8 cellular contexts compared by ENCODE assay signal in genomic region chr1:22053861-22054770, GRCh38. TPM values are rescaled to one million over a fixed set of nuclear protein-coding genes. Genes with fewer than 3 reads are reported as not detected.
DNase-seq lines count a peak whose midpoint lies in the region; ATAC-seq and TF ChIP-seq lines count a peak whose summit lies in the region.

No MANE protein-coding gene starts in this region.

- H3K79me2 ChIP-seq in GM23248 (ENCODE audit: insufficient read depth) (peaks cover 61% of the 10 kb centered on the region), PC-3 (ENCODE audit: low read length) (peaks cover 62% of the 10 kb centered on the region)

- ATAC-seq in PC-3 (no peak), HG02840 (IDR thresholded peaks at IDR 0.05; ENCODE audit: low FRiP score, unreplicated experiment) (no peak), GM21737 (IDR thresholded peaks at IDR 0.05; ENCODE audit: unreplicated experiment) (no peak)

- TF ChIP-seq POLR2A in prostate gland (IDR thresholded peaks at IDR 0.05), result no peak

- CTCF ChIA-PET in PC-3 (lab: Charles Lee), result no interaction called here

- no peaks in the 10 kb centered on the region for H3K9me3 ChIP-seq in GM23248 (ENCODE audit: low read depth)
- H3K9me3 ChIP-seq in PC-3 (ENCODE audit: low read length), result no peaks in the 10 kb centered on the region
- no peaks in the 10 kb centered on the region for H3K9me3 ChIP-seq in prostate gland

- H3K4me2 ChIP-seq in GM23248 (ENCODE audit: unreplicated experiment) (peak overlapping the region; percentile 98), PC-3 (ENCODE audit: low read length) (peak overlapping the region; percentile 91)

- WGBS in GM23248 (ENCODE audit: low coverage in 1 of 2, low lambda C conversion rate in 2 of 2, missing lambda C conversion rate in 2 of 2), 2 experiments, result 52 to 53% methylated on average over 19 of the region's 19 CpGs
- WGBS in prostate gland, result 38% methylated on average over 19 of the region's 19 CpGs

- H3K27me3 ChIP-seq in GM23248 (replicated peaks; ENCODE audit: insufficient read depth) (no peaks in the 10 kb centered on the region), PC-3 (ENCODE audit: low read length) (no peaks in the 10 kb centered on the region), prostate gland (replicated peaks; ENCODE audit: insufficient read depth) (no peaks in the 10 kb centered on the region)

- H2AFZ ChIP-seq in GM23248 (no peak overlapping the region), PC-3 (ENCODE audit: low read length) (no peak overlapping the region)

- intact Hi-C loops in PC-3 (cut with micrococcal nuclease), result no loop called here
- intact Hi-C loops in prostate gland (cut with DNase I), result no loop called here

- DNase-seq in GM23248 (peak; percentile 30), PC-3 (no peak), epithelial cell of proximal tubule (ENCODE audit: low read depth) (no peak), prostate gland (ENCODE audit: low spot score) (no peak), OCI-M2 (lab: John Stamatoyannopoulos, UW; ENCODE audit: unreplicated experiment) (no peak)
- no peak for DNase-seq in central memory CD4-positive, alpha-beta T cell

- H3K9me2 ChIP-seq in GM23248 (ENCODE audit: insufficient read depth), result no peaks in the 10 kb centered on the region
- H3K9me2 ChIP-seq in PC-3 (replicated peaks; ENCODE audit: low read length), result no peaks in the 10 kb centered on the region

- POLR2A ChIA-PET in PC-3 (lab: Charles Lee; ENCODE audit: unreplicated experiment), result interaction anchor here (0.6 kb wide), 1 partner anchor 125 kb away, joined by 3 read pairs; no protein-coding TSS in a partner anchor

- H3K27ac ChIP-seq in GM23248 (peak overlapping the region; percentile 95), PC-3 (ENCODE audit: low read length) (peak overlapping the region; percentile 66; the same call in 1 of the 2 replicates), prostate gland (peak overlapping the region; percentile 99)

- BruUV-seq in PC-3 (replicated peaks; lab: Mats Ljungman, UMichigan), result no TSS peak

- TF ChIP-seq CTCF in PC-3 (conservative IDR thresholded peaks at IDR 0.05; ENCODE audit: low read depth, low read length), result no peak
- TF ChIP-seq CTCF in epithelial cell of proximal tubule (conservative IDR thresholded peaks at IDR 0.05; ENCODE audit: low read depth, low read length), result no peak
- TF ChIP-seq CTCF in prostate gland (IDR thresholded peaks at IDR 0.05), result no peak

- H3K36me3 ChIP-seq in GM23248 (ENCODE audit: low read depth), result peaks cover 3% of the 10 kb centered on the region; the same call in 1 of the 2 replicates
- H3K36me3 ChIP-seq in PC-3 (ENCODE audit: low read depth, low read length), result peaks cover 23% of the 10 kb centered on the region; the same call in 1 of the 2 replicates
- H3K36me3 ChIP-seq in prostate gland, result no peaks in the 10 kb centered on the region

- H3K4me1 ChIP-seq in GM23248 (ENCODE audit: insufficient read depth) (peaks cover 21% of the 10 kb centered on the region), PC-3 (ENCODE audit: insufficient read depth, low read length) (peaks cover 25% of the 10 kb centered on the region), prostate gland (replicated peaks) (peaks cover 12% of the 10 kb centered on the region)

- H4K20me1 ChIP-seq in GM23248 (ENCODE audit: insufficient read depth) (peaks cover 48% of the 10 kb centered on the region; the same call in 1 of the 2 replicates), PC-3 (ENCODE audit: low read length) (peaks cover 52% of the 10 kb centered on the region)

- H3F3A ChIP-seq in GM23248 (ENCODE audit: insufficient read depth), result peaks cover 34% of the 10 kb centered on the region
- no peaks in the 10 kb centered on the region for H3F3A ChIP-seq in PC-3 (ENCODE audit: low read length, unreplicated experiment)

- peak overlapping the region; percentile 91 for H3K4me3 ChIP-seq in GM23248
- peak overlapping the region; percentile 98 for H3K4me3 ChIP-seq in PC-3 (ENCODE audit: low read length)
- H3K4me3 ChIP-seq in epithelial cell of proximal tubule (ENCODE audit: low read depth, low read length), result peak overlapping the region; percentile 85
- peak overlapping the region; percentile 94 to 98 for H3K4me3 ChIP-seq in prostate gland

- H3K9ac ChIP-seq in GM23248, result peak overlapping the region; percentile 99
- H3K9ac ChIP-seq in PC-3 (ENCODE audit: low read length), result peak overlapping the region; percentile 99

- in situ Hi-C loops in GM23248 (cut with MboI), result no loop called here

RNA-seq across cellular contexts. Expression of gene CDC42, which starts 1.6 kb away (rescaled TPM):
- 403 and 420 TPM in 2 replicates for total RNA-seq in GM23248 (2014; rRNA removed; shearing (Covaris generic))
- 159 TPM in 2 replicates for polyA plus RNA-seq in GM23248 (2016; fragmentation: Nextera tagmentation; extraction: Ambion mirVana)
- total RNA-seq in PC-3 (2014; rRNA removed) (212 and 245 TPM in 2 replicates), epithelial cell of proximal tubule (339 and 441 TPM in 2 replicates), prostate gland (100 to 1,000 TPM; 164 to 182 TPM)

RNA-seq across cellular contexts. Expression of gene CELA3A, which starts 52.7 kb away (rescaled TPM):
- total RNA-seq in GM23248 (2014; rRNA removed; shearing (Covaris generic)), result not detected in 2 replicates
- not detected in 2 replicates for polyA plus RNA-seq in GM23248 (2016; fragmentation: Nextera tagmentation; extraction: Ambion mirVana)
- total RNA-seq in PC-3 (2014; rRNA removed) (not detected in 2 replicates), epithelial cell of proximal tubule (not detected in 2 replicates), prostate gland (not detected)
